8 cellular contexts compared by ENCODE assay signal in the genomic region with DNA sequence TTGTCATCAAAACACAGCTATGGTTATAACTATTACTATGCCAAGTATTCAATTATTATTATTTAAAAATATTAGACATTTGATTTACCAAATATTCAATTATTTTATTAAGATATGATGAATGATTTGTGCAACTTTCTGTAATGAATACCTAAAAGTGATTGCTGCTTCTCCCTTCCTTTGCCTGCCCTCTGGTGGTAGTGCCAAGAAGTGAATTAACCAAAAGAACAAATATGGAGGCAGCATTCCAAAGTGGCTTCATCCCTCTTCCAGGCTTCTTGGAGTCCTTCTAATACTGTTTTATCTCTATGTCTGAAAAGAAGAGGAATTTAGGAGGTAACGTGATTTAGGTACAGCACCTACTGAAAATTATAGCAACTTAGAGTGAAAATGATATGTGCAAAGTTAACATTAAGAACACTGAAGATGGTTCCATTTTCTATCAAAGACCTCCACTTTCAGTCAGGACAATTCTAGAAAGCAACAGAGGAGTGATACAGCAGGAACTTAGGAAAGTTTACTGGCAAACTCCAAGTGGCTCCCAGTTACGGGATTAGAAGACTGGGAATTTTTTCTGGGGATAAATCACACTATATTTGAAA. TPM values are rescaled to one million over a fixed set of nuclear protein-coding genes. Genes with fewer than 3 reads are reported as not detected.
A peak's percentile ranks its signal among the peaks of the same experiment; 100 is the strongest.
DNase-seq lines count a peak whose midpoint lies in the region; ATAC-seq and TF ChIP-seq lines count a peak whose summit lies in the region.

No MANE protein-coding gene starts in this region.

- ATAC-seq in foreskin keratinocyte: no peak
- no peak for ATAC-seq in GM18498 (IDR thresholded peaks at IDR 0.05; ENCODE audit: unreplicated experiment)

- no peak overlapping the region for H3K4me2 ChIP-seq in H9 (ENCODE audit: insufficient read depth, insufficient read length, low read length)

- H3K36me3 ChIP-seq in Caco-2 (ENCODE audit: control insufficient read depth, insufficient read depth, low read length) (no peaks in the 10 kb centered on the region), WERI-Rb-1 (no peaks in the 10 kb centered on the region), testis (ENCODE audit: low read depth, missing control alignments) (no peaks in the 10 kb centered on the region)

- H3K4me3 ChIP-seq in Caco-2 (ENCODE audit: low read depth, low read length) (no peak overlapping the region), WERI-Rb-1 (ENCODE audit: low read depth, low read length) (no peak overlapping the region), testis (no peak overlapping the region)

- H3K9me3 Mint-ChIP-seq in Caco-2 (ENCODE audit: unreplicated experiment): no peaks in the 10 kb centered on the region
- H3K9me3 Mint-ChIP-seq in H9: no peaks in the 10 kb centered on the region

- no peak overlapping the region for H2AFZ ChIP-seq in H9 (ENCODE audit: low read length)

- H3K4me3 Mint-ChIP-seq in Caco-2 (ENCODE audit: unreplicated experiment) (no peak overlapping the region), H9 (no peak overlapping the region)

- TF ChIP-seq CTCF in Caco-2 (IDR thresholded peaks at IDR 0.05; ENCODE audit: insufficient read depth in 1 of 2, low read depth in 1 of 2, low read length in 1 of 2, severe bottlenecking in 1 of 2, unreplicated experiment in 1 of 2): peak; percentile 48 to 50
- TF ChIP-seq CTCF in H9 (conservative IDR thresholded peaks at IDR 0.05): peak; percentile 78
- peak; percentile 58 for TF ChIP-seq CTCF in WERI-Rb-1 (IDR thresholded peaks at IDR 0.05; ENCODE audit: low read depth, low read length)
- peak; percentile 82 for TF ChIP-seq CTCF in foreskin keratinocyte (conservative IDR thresholded peaks at IDR 0.05)
- TF ChIP-seq CTCF in testis (IDR thresholded peaks at IDR 0.05): peak; percentile 20 to 69 (median 49)

- no peak overlapping the region for H2AK5ac ChIP-seq in H9 (ENCODE audit: insufficient read length, low read length)

- H3K18ac ChIP-seq in H9 (ENCODE audit: insufficient read length, low read depth, low read length): no peak overlapping the region

- no peak overlapping the region for H2BK15ac ChIP-seq in H9 (ENCODE audit: low read depth, low read length)

- H4K20me1 ChIP-seq in H9 (ENCODE audit: control insufficient read depth, insufficient read depth, insufficient read length): no peaks in the 10 kb centered on the region

- DNase-seq in Caco-2 (peak in 1 of 2 experiments; percentile 45), H9 (no peak), WERI-Rb-1 (peak; percentile 49), foreskin keratinocyte (peak in 1 of 2 donors; percentile 19), testis (peak; percentile 39), 8988T (no peak), ureter (ENCODE audit: low spot score) (no peak)

- H3K27ac Mint-ChIP-seq in Caco-2 (ENCODE audit: unreplicated experiment) (no peak overlapping the region), H9 (no peak overlapping the region)

- POLR2A ChIA-PET in Caco-2 (lab: Charles Lee): no interaction called here

- no peaks in the 10 kb centered on the region for H3K23me2 ChIP-seq in H9 (ENCODE audit: insufficient read length, low read depth, low read length, poor library complexity, severe bottlenecking)

- WGBS in H9 (ENCODE audit: extremely low coverage, insufficient read length, low lambda C conversion rate): no CpG with 5 or more reads among the region's 2 CpGs
- 85 to 98% methylated on average over 2 of the region's 2 CpGs for WGBS in testis, 2 donors

- no peak overlapping the region for H3K56ac ChIP-seq in H9 (ENCODE audit: insufficient read length, low read depth, low read length)

- H2BK20ac ChIP-seq in H9 (ENCODE audit: low read depth, low read length, poor library complexity, severe bottlenecking): no peak overlapping the region

- no peak overlapping the region for H3K14ac ChIP-seq in H9 (ENCODE audit: insufficient read depth, low read length)

- no peaks in the 10 kb centered on the region for H3K27me3 Mint-ChIP-seq in Caco-2 (ENCODE audit: insufficient read depth, unreplicated experiment)
- no peaks in the 10 kb centered on the region for H3K27me3 Mint-ChIP-seq in H9 (ENCODE audit: low read depth)

- CTCF ChIA-PET in Caco-2 (lab: Charles Lee): interaction anchor here (0.6 to 1.5 kb wide), 3 partner anchors 9 to 204 kb away, joined by 5 to 12 read pairs (median 5); no protein-coding TSS in a partner anchor

- no peak for TF ChIP-seq POLR2A in testis (IDR thresholded peaks at IDR 0.05)

- intact Hi-C loops in Caco-2 (cut with micrococcal nuclease; ENCODE audit: unreplicated experiment): loop anchor here (1.0 to 5.0 kb wide), 4 partner anchors 204 to 453 kb away; no protein-coding TSS in a partner anchor
- intact Hi-C loops in testis (cut with DNase I; ENCODE audit: low total_unique reads): no loop called here

- H3K4me1 ChIP-seq in Caco-2 (no peaks in the 10 kb centered on the region), H9 (ENCODE audit: insufficient read depth, low read length) (no peaks in the 10 kb centered on the region), foreskin keratinocyte (peaks cover 5% of the 10 kb centered on the region), testis (no peaks in the 10 kb centered on the region)

- H2BK120ac ChIP-seq in H9 (ENCODE audit: low read depth, low read length, poor library complexity, severe bottlenecking): no peak overlapping the region

- no peak overlapping the region for H3T11ph ChIP-seq in H9 (ENCODE audit: low read length)

- H3K27me3 ChIP-seq in Caco-2 (replicated peaks; ENCODE audit: control insufficient read depth, insufficient read depth, low read length): no peaks in the 10 kb centered on the region
- H3K27me3 ChIP-seq in H9 (ENCODE audit: insufficient read depth, low read length): no peaks in the 10 kb centered on the region
- H3K27me3 ChIP-seq in WERI-Rb-1 (ENCODE audit: insufficient read depth, low read depth, severe bottlenecking): no peaks in the 10 kb centered on the region
- no peaks in the 10 kb centered on the region for H3K27me3 ChIP-seq in foreskin keratinocyte
- no peaks in the 10 kb centered on the region for H3K27me3 ChIP-seq in testis

- no peak overlapping the region for H4K91ac ChIP-seq in H9 (ENCODE audit: insufficient read length, low read depth, low read length)

- H3K9ac ChIP-seq in H9 (ENCODE audit: extremely low read depth, insufficient read length, low read length): no peak overlapping the region

- H3K23ac ChIP-seq in H9 (ENCODE audit: insufficient read length, low read depth, low read length): no peak overlapping the region

- H3K27ac ChIP-seq in H9 (ENCODE audit: insufficient read length, low read depth, low read length) (no peak overlapping the region), WERI-Rb-1 (no peak overlapping the region), foreskin keratinocyte (no peak overlapping the region), testis (no peak overlapping the region)

- H3K79me1 ChIP-seq in H9 (ENCODE audit: insufficient read depth, low read depth, low read length, poor library complexity, severe bottlenecking): no peaks in the 10 kb centered on the region

- H4K8ac ChIP-seq in H9 (replicated peaks; ENCODE audit: insufficient read length, low read depth, low read length): no peak overlapping the region

- no peak overlapping the region for H4K5ac ChIP-seq in H9 (ENCODE audit: insufficient read length, low read depth, low read length)

- no peak overlapping the region for H2BK5ac ChIP-seq in H9 (ENCODE audit: insufficient read length, low read length)

- H3K4me1 Mint-ChIP-seq in Caco-2 (ENCODE audit: low read depth, unreplicated experiment) (no peaks in the 10 kb centered on the region), H9 (peaks cover 4 to 5% of the 10 kb centered on the region in 2 experiments)

- BruUV-seq in Caco-2 (replicated peaks; lab: Mats Ljungman, UMichigan): no TSS peak

- no peaks in the 10 kb centered on the region for H3K36me3 Mint-ChIP-seq in Caco-2 (ENCODE audit: insufficient read depth, unreplicated experiment)
- no peaks in the 10 kb centered on the region for H3K36me3 Mint-ChIP-seq in H9 (ENCODE audit: insufficient read depth in 1 of 3, low read depth in 3 of 3)

- no peak overlapping the region for H3K4ac ChIP-seq in H9 (ENCODE audit: low read depth, low read length)

- H3K79me2 ChIP-seq in H9 (ENCODE audit: insufficient read depth, low read length): no peaks in the 10 kb centered on the region

- H3K9me3 ChIP-seq in Caco-2 (no peaks in the 10 kb centered on the region), H9 (ENCODE audit: control insufficient read depth, low read depth, low read length) (no peaks in the 10 kb centered on the region), WERI-Rb-1 (ENCODE audit: severe bottlenecking) (no peaks in the 10 kb centered on the region), testis (no peaks in the 10 kb centered on the region)

- no peak overlapping the region for H2BK12ac ChIP-seq in H9 (ENCODE audit: insufficient read length, low read depth, low read length)

RNA-seq across cellular contexts. Expression of a gene that starts 43.0 kb away (rescaled TPM):
- total RNA-seq in Caco-2 (2022): 4.7 and 5.6 TPM in 2 replicates
- total RNA-seq in H9 (2021): 0.44 and 0.83 TPM in 2 replicates
- total RNA-seq in foreskin keratinocyte: under 0.01 TPM in 1 of 2 replicates, not detected in the other
- polyA plus RNA-seq in foreskin keratinocyte: 0.01 TPM in 1 of 2 replicates, not detected in the other
- 1 to 10 TPM; 1.7 to 2.4 TPM for total RNA-seq in testis
- 1.7 TPM for polyA plus RNA-seq in testis (ENCODE audit: insufficient read depth, low read depth, low replicate concordance)
- total RNA-seq in ureter: 3.9 TPM

Comparison
In these comparisons a context has a peak if more than half of its experiments do, and no peak if none do; other contexts are left out.
1. DNase-seq: peak in WERI-Rb-1 (single experiment) and testis (single experiment); none in H9 (single experiment), 8988T (single experiment) and ureter (single experiment).
2. Peak in every context shown above with its lines, with median percentiles within 50 percentile points of each other: CTCF ChIP-seq.